ENCODE assay signal across 9 cellular contexts in genomic region chr12:93025145-93026103, GRCh38.
DNase-seq lines count a peak whose midpoint lies in the region; ATAC-seq, FAIRE-seq and TF ChIP-seq lines count a peak whose summit lies in the region.
"Had no signal": no experiment of that assay in that cellular context is flagged by ENCODE, and none has a peak within 500 bp of the region (broad histone marks: within the 10 kb centered on the region; RNA-seq: fewer than 3 reads in every experiment).

No MANE protein-coding gene starts in this region.

- H2AFZ ChIP-seq in H1 (ENCODE audit: low read length), result no peak overlapping the region
- H2AFZ ChIP-seq in neural progenitor cell (replicated peaks), result no peak overlapping the region

- H3K23ac ChIP-seq in H1 (ENCODE audit: insufficient read length), result no peak overlapping the region

- H2BK15ac ChIP-seq in H1 (ENCODE audit: low read length), result no peak overlapping the region

- ATAC-seq in activated T-cell treated with anti-CD3 and anti-CD28 coated beads, Interleukin-2, amount 50 U/mL, for 72 hours (replicated peaks in 1 of 2), result peak; percentile 58 to 63
- ATAC-seq in HG02885 (IDR thresholded peaks at IDR 0.05; ENCODE audit: poor library complexity, unreplicated experiment), result peak; percentile 68

- H2BK120ac ChIP-seq in H1 (replicated peaks; ENCODE audit: low read depth, low read length), result no peak overlapping the region

- no peaks in the 10 kb centered on the region for H3K36me3 Mint-ChIP-seq in activated T-cell treated with anti-CD3 and anti-CD28 coated beads, Interleukin-2, amount 50 U/mL, for 72 hours (ENCODE audit: insufficient read depth in 2 of 2)
- no peaks in the 10 kb centered on the region for H3K36me3 Mint-ChIP-seq in neural progenitor cell

- FAIRE-seq in H1 (lab: Jason Lieb, UNC), result peak; percentile 82

- POLR2A ChIA-PET in H1 (lab: Charles Lee; ENCODE audit: partially characterized antibody), result no interaction called here

- no peaks in the 10 kb centered on the region for H3F3A ChIP-seq in neural progenitor cell (ENCODE audit: low read depth)

- H3K4me1 ChIP-seq in H1 (replicated peaks in 1 of 4; ENCODE audit: control insufficient read depth in 3 of 4, insufficient read depth in 4 of 4, low read length in 3 of 4) (peaks cover 0 to 3% (median 0%) of the 10 kb centered on the region in 4 experiments; a peak in 2 of 7 replicates), neural progenitor cell (no peaks in the 10 kb centered on the region)

- no peaks in the 10 kb centered on the region for H3K9me3 Mint-ChIP-seq in activated T-cell treated with anti-CD3 and anti-CD28 coated beads, Interleukin-2, amount 50 U/mL, for 72 hours
- no peaks in the 10 kb centered on the region for H3K9me3 Mint-ChIP-seq in neural progenitor cell
- H3K9me3 Mint-ChIP-seq: central memory CD8-positive, alpha-beta T cell had no signal

- no peak overlapping the region for H4K8ac ChIP-seq in H1 (ENCODE audit: extremely low read depth, insufficient read depth, low read length)

- H3K9ac ChIP-seq in H1 (replicated peaks in 1 of 4; ENCODE audit: extremely low read depth in 1 of 4, low read depth in 3 of 4, low read length in 3 of 4) (no peak overlapping the region), neural progenitor cell (no peak overlapping the region)

- H3K4me3 Mint-ChIP-seq in activated T-cell treated with anti-CD3 and anti-CD28 coated beads, Interleukin-2, amount 50 U/mL, for 72 hours, result no peak overlapping the region
- no peak overlapping the region for H3K4me3 Mint-ChIP-seq in neural progenitor cell
- H3K4me3 Mint-ChIP-seq: central memory CD8-positive, alpha-beta T cell had no signal

- peak; percentile 82 to 89 for TF ChIP-seq RAD21 in H1 (IDR thresholded peaks at IDR 0.05 in 1 of 2, conservative IDR thresholded peaks at IDR 0.05 in 1 of 2; ENCODE audit: low read depth in 2 of 2, low read length in 2 of 2)

- H3K79me2 ChIP-seq in H1 (ENCODE audit: control insufficient read depth in 1 of 2, insufficient read depth in 2 of 2, low read length in 2 of 2) (no peaks in the 10 kb centered on the region), neural progenitor cell (ENCODE audit: low read depth) (no peaks in the 10 kb centered on the region)

- no peak overlapping the region for H2BK5ac ChIP-seq in H1 (ENCODE audit: low read depth, low read length)

- no peak for DNase-seq in activated T-cell treated with anti-CD3 and anti-CD28 coated beads, Interleukin-2, amount 50 U/mL, for 72 hours
- DNase-seq in activated T-cell treated with anti-CD3 and anti-CD28 coated beads, Interleukin-2, amount 50 U/mL, for 48 hours, result no peak
- DNase-seq in NCI-H82 (lab: John Stamatoyannopoulos, UW) (peak; percentile 75), H1 (ENCODE audit: low read depth in 1 of 2, low spot score in 2 of 2) (no peak), neural progenitor cell (ENCODE audit: low spot score) (peak; percentile 36), retina (no peak)
- DNase-seq in activated CD4-positive, alpha-beta T cell treated with anti-CD3 and anti-CD28 coated beads for 48 hours, result no peak

- H3K9me3 ChIP-seq in H1 (ENCODE audit: insufficient read depth in 2 of 2, low read depth in 1 of 2, low read length in 1 of 2) (no peaks in the 10 kb centered on the region), neural progenitor cell (ENCODE audit: low read depth) (no peaks in the 10 kb centered on the region)

- no peak for TF ChIP-seq EP300 in H1 (IDR thresholded peaks at IDR 0.05; ENCODE audit: borderline replicate concordance in 1 of 2, low read depth in 2 of 2, low read length in 2 of 2)

- no peak overlapping the region for H4K5ac ChIP-seq in H1 (ENCODE audit: insufficient read length, low read depth, low read length)

- no peaks in the 10 kb centered on the region for H3K23me2 ChIP-seq in H1 (ENCODE audit: low read depth, low read length)

- no peak overlapping the region for H2BK20ac ChIP-seq in H1 (ENCODE audit: low read length)

- H2BK12ac ChIP-seq in H1 (ENCODE audit: low read depth, low read length), result no peak overlapping the region

- CTCF ChIA-PET in H1 (lab: Charles Lee; ENCODE audit: partially characterized antibody), result interaction anchor here (0.6 to 1.7 kb wide), 10 partner anchors 9 to 119 kb away, joined by 3 to 4 read pairs (median 4); no protein-coding TSS in a partner anchor

- no peak overlapping the region for H3K56ac ChIP-seq in H1 (replicated peaks; ENCODE audit: insufficient read length, low read depth, low read length)

- H3K4me2 ChIP-seq in H1 (ENCODE audit: insufficient read depth in 1 of 2, low read depth in 2 of 2, low read length in 2 of 2) (no peak overlapping the region), neural progenitor cell (no peak overlapping the region)

- H3K4me1 Mint-ChIP-seq in activated T-cell treated with anti-CD3 and anti-CD28 coated beads, Interleukin-2, amount 50 U/mL, for 72 hours (ENCODE audit: low read depth), result no peaks in the 10 kb centered on the region
- peaks cover 2% of the 10 kb centered on the region for H3K4me1 Mint-ChIP-seq in neural progenitor cell
- H3K4me1 Mint-ChIP-seq: central memory CD8-positive, alpha-beta T cell had no signal

- TF ChIP-seq CTCF in H1 (IDR thresholded peaks at IDR 0.05; ENCODE audit: control extremely low read depth in 1 of 3, insufficient read depth in 1 of 3, low read depth in 1 of 3, low read length in 3 of 3), result peak in 2 of 3 experiments; percentile 55 to 71; a peak in 3 of 4 replicates
- peak; percentile 69 for TF ChIP-seq CTCF in neural progenitor cell (IDR thresholded peaks at IDR 0.05)

- no peak for TF ChIP-seq POLR2A in H1 (IDR thresholded peaks at IDR 0.05; ENCODE audit: control extremely low read depth in 1 of 2, low read depth in 2 of 2, low read length in 2 of 2)

- no peak overlapping the region for H3K27ac Mint-ChIP-seq in activated T-cell treated with anti-CD3 and anti-CD28 coated beads, Interleukin-2, amount 50 U/mL, for 72 hours
- H3K27ac Mint-ChIP-seq in neural progenitor cell, result no peak overlapping the region

- H4K91ac ChIP-seq in H1 (replicated peaks; ENCODE audit: insufficient read length, low read length), result no peak overlapping the region

- H3K4ac ChIP-seq in H1 (replicated peaks; ENCODE audit: insufficient read length, low read depth, low read length), result no peak overlapping the region

- no peak overlapping the region for H3K18ac ChIP-seq in H1 (ENCODE audit: extremely low read depth, low read length)

- H3K27ac ChIP-seq in H1 (ENCODE audit: low read depth, low read length) (no peak overlapping the region), neural progenitor cell (no peak overlapping the region)

- H3K4me3 ChIP-seq in H1 (ENCODE audit: extremely low read depth in 1 of 4, insufficient read depth in 2 of 4, low read depth in 3 of 4, low read length in 4 of 4), result no peak overlapping the region
- H3K4me3 ChIP-seq in neural progenitor cell, result no peak overlapping the region

- H2AK5ac ChIP-seq in H1 (ENCODE audit: low read depth, low read length), result no peak overlapping the region

- 84% methylated on average over 6 of the region's 6 CpGs; no CpG with 5 or more reads in 1 of the 2 experiments for WGBS in H1 (ENCODE audit: extremely low coverage in 1 of 2, insufficient coverage in 1 of 2, insufficient read length in 1 of 2, insufficient replicate concordance in 2 of 2, low coverage in 1 of 2, low lambda C conversion rate in 2 of 2, missing lambda C conversion rate in 1 of 2), 2 experiments

- H3K27me3 Mint-ChIP-seq in activated T-cell treated with anti-CD3 and anti-CD28 coated beads, Interleukin-2, amount 50 U/mL, for 72 hours (ENCODE audit: low read depth), result no peaks in the 10 kb centered on the region
- H3K27me3 Mint-ChIP-seq in neural progenitor cell (ENCODE audit: insufficient read depth, low read depth), result peaks cover 2% of the 10 kb centered on the region
- H3K27me3 Mint-ChIP-seq: central memory CD8-positive, alpha-beta T cell had no signal

- H4K20me1 ChIP-seq in H1 (replicated peaks in 1 of 2; ENCODE audit: control insufficient read depth in 1 of 2, insufficient read depth in 2 of 2, low read length in 2 of 2) (no peaks in the 10 kb centered on the region), neural progenitor cell (ENCODE audit: low read depth) (no peaks in the 10 kb centered on the region)

- no peaks in the 10 kb centered on the region for H3K36me3 ChIP-seq in H1 (ENCODE audit: control insufficient read depth in 2 of 4, insufficient read depth in 4 of 4, low read length in 3 of 4)
- H3K36me3 ChIP-seq in neural progenitor cell, result no peaks in the 10 kb centered on the region

- H3K14ac ChIP-seq in H1 (ENCODE audit: insufficient read length), result no peak overlapping the region

- no peaks in the 10 kb centered on the region for H3K79me1 ChIP-seq in H1 (ENCODE audit: low read depth, low read length)

- H3K27me3 ChIP-seq in H1 (replicated peaks in 1 of 4; ENCODE audit: control insufficient read depth in 3 of 4, extremely low read depth in 1 of 4, insufficient read depth in 3 of 4, low read length in 3 of 4) (no peaks in the 10 kb centered on the region), neural progenitor cell (no peaks in the 10 kb centered on the region)

TF ChIP-seq in H1, 55 proteins besides CTCF, POLR2A, EP300 and RAD21:
- TF ChIP-seq TAF1 (IDR thresholded peaks at IDR 0.05; ENCODE audit: low read depth, low read length) (no peak), RFX5 (IDR thresholded peaks at IDR 0.05; ENCODE audit: borderline replicate concordance, low read depth, low read length) (no peak), SIRT6 (IDR thresholded peaks at IDR 0.05; ENCODE audit: low read length) (no peak), SIX5 (IDR thresholded peaks at IDR 0.05; ENCODE audit: low read depth, low read length) (no peak), E2F6 (IDR thresholded peaks at IDR 0.05) (no peak), CREB1 (IDR thresholded peaks at IDR 0.05) (no peak), BCL11A (IDR thresholded peaks at IDR 0.05; ENCODE audit: low read depth in 2 of 2, low read length in 2 of 2) (no peak), TEAD4 (IDR thresholded peaks at IDR 0.05; ENCODE audit: low read depth, low read length) (no peak)

Comparison
In these comparisons a context has a peak if more than half of its experiments do, and no peak if none do; other contexts are left out.
1. DNase-seq: peak in NCI-H82 (single experiment) and neural progenitor cell (single experiment); none in activated T-cell treated with anti-CD3 and anti-CD28 coated beads, Interleukin-2, amount 50 U/mL, for 72 hours (0 of 2), activated T-cell treated with anti-CD3 and anti-CD28 coated beads, Interleukin-2, amount 50 U/mL, for 48 hours (0 of 2), H1 (0 of 2), retina (single experiment) and activated CD4-positive, alpha-beta T cell treated with anti-CD3 and anti-CD28 coated beads for 48 hours (single experiment).